3 cellular contexts compared by ENCODE assay signal in genomic region chr10:19541299-19541698, GRCh38.
"Had no signal": no experiment of that assay in that cellular context is flagged by ENCODE, and none has a peak within 500 bp of the region (broad histone marks: within the 10 kb centered on the region; RNA-seq: fewer than 3 reads in every experiment).

No MANE protein-coding gene starts in this region.

- DNase-seq: GDM1, GF-D8 had no signal

- H3K4me3 ChIP-seq: GM12878 had no signal
